8 cellular contexts compared by ENCODE assay signal in genomic region chr15:41283653-41284424, GRCh38. TPM values are rescaled to one million over a fixed set of nuclear protein-coding genes. Genes with fewer than 3 reads are reported as not detected.
DNase-seq lines count a peak whose midpoint lies in the region; ATAC-seq and TF ChIP-seq lines count a peak whose summit lies in the region.

No MANE protein-coding gene starts in this region.

- H4K20me1 ChIP-seq in hepatocyte (ENCODE audit: insufficient read depth, poor library complexity, severe bottlenecking): no peaks in the 10 kb centered on the region

- H3K9me3 ChIP-seq in hepatocyte (ENCODE audit: low read depth) (no peaks in the 10 kb centered on the region), aorta (ENCODE audit: control insufficient read depth, low read length) (no peaks in the 10 kb centered on the region)

- H3K9me2 ChIP-seq in hepatocyte (replicated peaks; ENCODE audit: insufficient read depth): no peaks in the 10 kb centered on the region

- H3K27me3 ChIP-seq in hepatocyte (no peaks in the 10 kb centered on the region), rectal smooth muscle tissue (ENCODE audit: control insufficient read depth, insufficient read depth, low read length) (no peaks in the 10 kb centered on the region), aorta (ENCODE audit: control insufficient read depth in 1 of 2, insufficient read depth in 2 of 2, low read length in 1 of 2) (no peaks in the 10 kb centered on the region)

- H3K4me1 ChIP-seq in hepatocyte (ENCODE audit: insufficient read depth): no peaks in the 10 kb centered on the region
- H3K4me1 ChIP-seq in rectal smooth muscle tissue (ENCODE audit: control insufficient read depth, insufficient read depth, low read length): peaks cover 5% of the 10 kb centered on the region
- no peaks in the 10 kb centered on the region for H3K4me1 ChIP-seq in aorta (ENCODE audit: control insufficient read depth in 1 of 2, insufficient read depth in 2 of 2, low read length in 2 of 2)

- H3K36me3 ChIP-seq in hepatocyte (replicated peaks; ENCODE audit: insufficient read depth, low read depth) (no peaks in the 10 kb centered on the region), rectal smooth muscle tissue (ENCODE audit: control insufficient read depth, insufficient read depth, low read length) (peaks cover 10% of the 10 kb centered on the region), aorta (ENCODE audit: control insufficient read depth in 1 of 2, insufficient read depth in 2 of 2, low read length in 1 of 2) (no peaks in the 10 kb centered on the region)

- DNase-seq in NCI-H2029 (lab: John Stamatoyannopoulos, UW) (peak; percentile 89), T-helper 9 cell (peak; percentile 95), astrocyte of the hippocampus (ENCODE audit: low read depth, low spot score) (peak; percentile 99), hepatocyte (ENCODE audit: low spot score) (peak; percentile 99), aorta (peak; percentile 99)

- peak overlapping the region; percentile 46 for H3K4me3 ChIP-seq in hepatocyte
- peak overlapping the region; percentile 96 for H3K4me3 ChIP-seq in rectal smooth muscle tissue (ENCODE audit: low read length)
- H3K4me3 ChIP-seq in aorta (ENCODE audit: low read length in 2 of 2): peak overlapping the region; percentile 45 to 52

- H2AFZ ChIP-seq in hepatocyte: peak overlapping the region; percentile 39

- peaks cover 48% of the 10 kb centered on the region for H3K79me2 ChIP-seq in hepatocyte

- H3K27ac ChIP-seq in hepatocyte (peak overlapping the region; percentile 88), rectal smooth muscle tissue (ENCODE audit: low read depth, low read length) (peak overlapping the region; percentile 92), aorta (ENCODE audit: low read depth in 1 of 2, low read length in 2 of 2) (peak overlapping the region; percentile 58 to 73)

- intact Hi-C loops in aorta (cut with DNase I): no loop called here

- peak overlapping the region; percentile 95 for H3K9ac ChIP-seq in rectal smooth muscle tissue (ENCODE audit: low read length)

- no peak for TF ChIP-seq CTCF in hepatocyte (IDR thresholded peaks at IDR 0.05; ENCODE audit: poor library complexity)

- ATAC-seq in GM18508 (IDR thresholded peaks at IDR 0.05; ENCODE audit: insufficient read depth, unreplicated experiment) (peak; percentile 79), HG02981 (IDR thresholded peaks at IDR 0.05; ENCODE audit: unreplicated experiment) (peak; percentile 95), aorta (ENCODE audit: low FRiP score) (peak; percentile 100)

- 1% methylated on average over 45 of the region's 60 CpGs for WGBS in hepatocyte (ENCODE audit: low lambda C conversion rate, missing lambda C conversion rate)
- WGBS in aorta, 2 donors: 0% methylated on average over 54 to 60 of the region's 60 CpGs

- peak overlapping the region; percentile 90 for H3K4me2 ChIP-seq in hepatocyte

RNA-seq across cellular contexts. Expression of gene OIP5, which starts 48.6 kb away (rescaled TPM):
- total RNA-seq in hepatocyte (1.8 and 11.8 TPM in 2 replicates), aorta (under 1 TPM in 1 of 2 donors, not detected in 1; 0.51 TPM)
- polyA plus RNA-seq in hepatocyte (3.3 and 3.6 TPM in 2 replicates), aorta (1 to 10 TPM in 1 of 2 donors, under 1 TPM in 1; 0.51 to 2.0 TPM)

RNA-seq across cellular contexts. Expression of gene NUSAP1, which starts 48.8 kb away (rescaled TPM):
- total RNA-seq in hepatocyte (25.9 and 26.6 TPM in 2 replicates), aorta (1 to 10 TPM; 2.9 to 6.7 TPM)
- polyA plus RNA-seq in hepatocyte (20.2 and 29.2 TPM in 2 replicates), aorta (1 to 10 TPM in 1 of 2 donors, under 1 TPM in 1; 0.90 to 9.0 TPM)

RNA-seq across cellular contexts. Expression of gene CHP1, which starts 52.8 kb away (rescaled TPM):
- total RNA-seq in hepatocyte (152 and 163 TPM in 2 replicates), aorta (10 to 100 TPM; 60.4 to 60.8 TPM)
- polyA plus RNA-seq in hepatocyte (30.8 and 39.0 TPM in 2 replicates), aorta (10 to 100 TPM; 28.1 to 44.8 TPM)

RNA-seq across cellular contexts. Expression of gene EXD1, which starts 53.3 kb away (rescaled TPM):
- total RNA-seq in hepatocyte (not detected in 2 replicates), aorta (not detected)
- polyA plus RNA-seq in hepatocyte (not detected in 2 replicates), aorta (not detected)

Comparison
In these comparisons a context has a peak if more than half of its experiments do, and no peak if none do; other contexts are left out.
1. Peak in every context shown above with its lines: DNase-seq, ATAC-seq, H3K4me3 ChIP-seq and H3K27ac ChIP-seq.
2. H3K4me3 ChIP-seq: peak in every context shown above with its lines; median percentile 96 in rectal smooth muscle tissue; 48 in aorta; 46 in hepatocyte.